ENCODE assay signal across 8 cellular contexts in genomic region chr3:180912304-180913226, GRCh38. TPM values are rescaled to one million over a fixed set of nuclear protein-coding genes. Genes with fewer than 3 reads are reported as not detected.
A peak's percentile ranks its signal among the peaks of the same experiment; 100 is the strongest.
DNase-seq lines count a peak whose midpoint lies in the region; ATAC-seq and TF ChIP-seq lines count a peak whose summit lies in the region.

TSS of gene FXR1 (plus strand) at chr3:180912670. CDS start at chr3:180912686, 16 bp downstream.

- H3K4me3 ChIP-seq in WERI-Rb-1 (ENCODE audit: low read depth, low read length), result peak within 1 kb of the TSS; percentile 90
- H3K4me3 ChIP-seq in mammary epithelial cell (replicated peaks in 1 of 3; ENCODE audit: insufficient read depth in 1 of 3, low read depth in 2 of 3, low read length in 3 of 3), result peak within 1 kb of the TSS; percentile 81 to 93 (median 92)
- peak within 1 kb of the TSS; percentile 55 to 84 (median 80) for H3K4me3 ChIP-seq in spleen

- H4K20me1 ChIP-seq in mammary epithelial cell (ENCODE audit: insufficient read depth, low read length), result no peaks in the 10 kb centered on the region

- TF ChIP-seq POLR2A in spleen (IDR thresholded peaks at IDR 0.05), result peak in 1 of 3 donors; percentile 20

- dilution Hi-C loops in mammary epithelial cell (cut with HindIII; ENCODE audit: low sequenced_read_pairs), result no loop called here

- CTCF ChIA-PET in mammary epithelial cell (lab: Charles Lee; ENCODE audit: low non-redundant PET), result interaction anchor here (0.6 to 0.7 kb wide), 5 partner anchors 22 to 940 kb away, joined by 3 to 12 read pairs (median 8); no protein-coding TSS in a partner anchor

- DNase-seq in AG08395 (ENCODE audit: low spot score) (peak; percentile 91), NCI-H2196 treated with DMSO at 0.1 percent for 48 hours (lab: John Stamatoyannopoulos, UW; ENCODE audit: unreplicated experiment) (peak; percentile 97), WERI-Rb-1 (peak; percentile 92), mammary epithelial cell (peak; percentile 87), iPS-NIHi7 (ENCODE audit: extremely low spot score) (peak; percentile 91), spleen (peak; percentile 99)

- H3K36me3 ChIP-seq in WERI-Rb-1 (peaks cover 37% of the 10 kb centered on the region), mammary epithelial cell (ENCODE audit: insufficient read depth, low read length) (peaks cover 9% of the 10 kb centered on the region), spleen (peaks cover 0 to 15% (median 2%) of the 10 kb centered on the region in 6 donors)

- BruUV-seq in mammary epithelial cell (replicated peaks; lab: Mats Ljungman, UMichigan), result TSS peak; percentile 44

- H3K27ac ChIP-seq in WERI-Rb-1 (peak within 1 kb of the TSS; percentile 95), mammary epithelial cell (ENCODE audit: insufficient read depth, low read depth, low read length) (peak within 1 kb of the TSS; percentile 90), spleen (peak within 1 kb of the TSS; percentile 90 to 95 (median 92))

- H3K79me2 ChIP-seq in mammary epithelial cell (ENCODE audit: insufficient read depth, low read length), result peaks cover 51% of the 10 kb centered on the region

- H3K9me3 ChIP-seq in WERI-Rb-1 (ENCODE audit: severe bottlenecking) (no peaks in the 10 kb centered on the region), mammary epithelial cell (replicated peaks; ENCODE audit: insufficient read depth, low read length) (no peaks in the 10 kb centered on the region), spleen (no peaks in the 10 kb centered on the region)

- H3K4me1 ChIP-seq in mammary epithelial cell (ENCODE audit: insufficient read depth, low read length) (peaks cover 19% of the 10 kb centered on the region), spleen (peaks cover 26 to 58% (median 51%) of the 10 kb centered on the region in 6 donors)

- peak within 1 kb of the TSS; percentile 98 for H3K9ac ChIP-seq in mammary epithelial cell (ENCODE audit: insufficient read depth, low read length)

- TF ChIP-seq CTCF in WERI-Rb-1 (IDR thresholded peaks at IDR 0.05; ENCODE audit: low read depth, low read length) (peak; percentile 72), mammary epithelial cell (conservative IDR thresholded peaks at IDR 0.05 in 1 of 2, IDR thresholded peaks at IDR 0.05 in 1 of 2; ENCODE audit: extremely low read depth in 1 of 2, insufficient read depth in 1 of 2, low read depth in 1 of 2, low read length in 2 of 2) (peak; percentile 62 to 83), spleen (IDR thresholded peaks at IDR 0.05 in 8 of 11, conservative IDR thresholded peaks at IDR 0.05 in 3 of 11) (peak; percentile 71 to 96 (median 86))

- H3K27me3 ChIP-seq in WERI-Rb-1 (ENCODE audit: insufficient read depth, low read depth, severe bottlenecking) (no peaks in the 10 kb centered on the region), mammary epithelial cell (ENCODE audit: insufficient read depth, low read length) (no peaks in the 10 kb centered on the region), spleen (replicated peaks in 1 of 7) (no peaks in the 10 kb centered on the region)

- peak within 1 kb of the TSS; percentile 98 for H2AFZ ChIP-seq in mammary epithelial cell (ENCODE audit: low read depth, low read length)

- intact Hi-C loops in mammary epithelial cell (cut with micrococcal nuclease) (loop anchor here (5.0 kb wide), 1 partner anchor 55 kb away; no protein-coding TSS in a partner anchor), spleen (cut with DNase I; ENCODE audit: low total_unique reads) (no loop called here)

- in situ Hi-C loops in mammary epithelial cell (cut with MboI; ENCODE audit: low sequenced_read_pairs in 2 of 2), result no loop called here

- ATAC-seq in GM18873 (IDR thresholded peaks at IDR 0.05; ENCODE audit: low FRiP score, unreplicated experiment) (peak; percentile 99), HG03139 (IDR thresholded peaks at IDR 0.05; ENCODE audit: unreplicated experiment) (peak; percentile 99)

- peak within 1 kb of the TSS; percentile 82 for H3K4me2 ChIP-seq in mammary epithelial cell (ENCODE audit: insufficient read depth, low read depth, low read length)

- WGBS in mammary epithelial cell (ENCODE audit: low coverage, missing lambda C conversion rate), result 2% methylated on average over 27 of the region's 67 CpGs
- 0 to 1% (median 0%) methylated on average over 61 to 67 of the region's 67 CpGs for WGBS in spleen, 5 donors

RNA-seq across cellular contexts. Expression of gene FXR1, which starts in this region (rescaled TPM):
- 100 to 1,000 TPM; 105 to 132 TPM for total RNA-seq in mammary epithelial cell
- polyA plus RNA-seq in mammary epithelial cell, result 78.5 TPM
- 139 TPM for polyA minus RNA-seq in mammary epithelial cell
- total RNA-seq in spleen, result 100 to 1,000 TPM in 5 of 7 donors, 10 to 100 TPM in 2; 98.1 to 141 (median 105) TPM
- polyA plus RNA-seq in spleen, result 10 to 100 TPM; 43.4 to 50.7 (median 49.9) TPM

Comparison
In these comparisons a context has a peak if more than half of its experiments do, and no peak if none do; other contexts are left out.
1. Peak in every context shown above with its lines: DNase-seq, ATAC-seq, H3K4me3 ChIP-seq and H3K27ac ChIP-seq.